In the genomic region with DNA sequence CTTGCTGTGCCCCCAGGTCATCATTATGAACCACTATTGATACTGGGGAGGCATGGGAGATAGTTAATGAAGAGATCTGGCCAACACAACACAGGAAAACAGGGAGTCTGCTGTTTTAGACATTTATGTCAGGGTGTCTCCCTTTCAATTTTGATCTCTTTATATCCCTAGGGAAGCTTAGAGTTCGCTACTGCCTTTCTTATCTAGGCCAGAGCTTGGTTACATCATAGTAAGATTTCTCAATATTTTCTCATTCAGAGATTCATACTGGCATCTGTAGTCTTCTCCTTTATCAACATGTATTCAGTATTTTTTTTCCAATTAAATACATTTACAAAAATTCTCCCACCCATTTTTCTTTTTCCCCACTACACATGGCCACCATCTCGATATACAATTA, we compare ENCODE assay signal across 23 cellular contexts.
"Had no signal": no experiment of that assay in that cellular context is flagged by ENCODE, and none has a peak within 500 bp of the region (broad histone marks: within the 10 kb centered on the region; RNA-seq: fewer than 3 reads in every experiment).

No MANE protein-coding gene starts in this region.

- H3K27me3 Mint-ChIP-seq: activated CD8-positive, alpha-beta T cell treated with anti-CD3 and anti-CD28 coated beads for 36 hours had no signal

- FAIRE-seq: bronchial epithelial cell, keratinocyte had no signal

- H3K27ac ChIP-seq: colonic mucosa, right atrium auricular region, spleen, tibial nerve had no signal

- H3K27ac Mint-ChIP-seq: activated CD4-positive, alpha-beta T cell treated with anti-CD3 and anti-CD28 coated beads, Interleukin-2, amount 10 ng/mL, durations not matched to agents 7 days and 5 days; activated CD8-positive, alpha-beta T cell treated with anti-CD3 and anti-CD28 coated beads for 36 hours; activated T-helper 17 cell treated with anti-CD3 and anti-CD28 coated beads, Interleukin-2, amount 50 U/mL, for 72 hours; natural killer cell treated with Interleukin-12 subunit alpha and Interleukin-12 subunit beta and Interleukin-15 and Interleukin-18, amount 100 ng/mL, for 72 hours; WTC11 had no signal

- ATAC-seq: activated CD8-positive, alpha-beta T cell treated with anti-CD3 and anti-CD28 coated beads for 36 hours; activated T-cell treated with anti-CD3 and anti-CD28 coated beads, Interleukin-2, amount 50 U/mL, for 4 hours; activated T-helper 17 cell treated with anti-CD3 and anti-CD28 coated beads, Interleukin-2, amount 50 U/mL, for 72 hours; mucosa of descending colon; natural killer cell treated with Interleukin-12 subunit alpha and Interleukin-12 subunit beta and Interleukin-15 and Interleukin-18, amount 100 ng/mL, for 72 hours; WTC11 had no signal

- H3K36me3 Mint-ChIP-seq: natural killer cell treated with Interleukin-12 subunit alpha and Interleukin-12 subunit beta and Interleukin-15 and Interleukin-18, amount 100 ng/mL, for 72 hours had no signal

- H3K4me3 Mint-ChIP-seq: activated CD4-positive, alpha-beta T cell treated with anti-CD3 and anti-CD28 coated beads, Interleukin-2, amount 10 ng/mL, durations not matched to agents 7 days and 5 days; activated CD8-positive, alpha-beta T cell treated with anti-CD3 and anti-CD28 coated beads for 36 hours; activated T-cell treated with anti-CD3 and anti-CD28 coated beads, Interleukin-2, amount 50 U/mL, for 4 hours; activated T-helper 17 cell treated with anti-CD3 and anti-CD28 coated beads, Interleukin-2, amount 50 U/mL, for 72 hours; natural killer cell treated with Interleukin-12 subunit alpha and Interleukin-12 subunit beta and Interleukin-15 and Interleukin-18, amount 100 ng/mL, for 72 hours; WTC11 had no signal

- H3K4me3 ChIP-seq: colonic mucosa, lung, mucosa of descending colon, right atrium auricular region, spleen, tibial nerve had no signal

- H3K27me3 ChIP-seq: colonic mucosa, right atrium auricular region, spleen, tibial nerve had no signal

- H3K4me1 ChIP-seq: right atrium auricular region, spleen, tibial nerve had no signal

- H3K9me3 ChIP-seq: colonic mucosa, mucosa of descending colon, right atrium auricular region, tibial nerve had no signal

- H3K9me3 Mint-ChIP-seq: activated CD4-positive, alpha-beta T cell treated with anti-CD3 and anti-CD28 coated beads, Interleukin-2, amount 10 ng/mL, durations not matched to agents 7 days and 5 days; activated CD8-positive, alpha-beta T cell treated with anti-CD3 and anti-CD28 coated beads for 36 hours; activated T-cell treated with anti-CD3 and anti-CD28 coated beads, Interleukin-2, amount 50 U/mL, for 4 hours; activated T-helper 17 cell treated with anti-CD3 and anti-CD28 coated beads, Interleukin-2, amount 50 U/mL, for 72 hours; natural killer cell treated with Interleukin-12 subunit alpha and Interleukin-12 subunit beta and Interleukin-15 and Interleukin-18, amount 100 ng/mL, for 72 hours had no signal

- DNase-seq: activated CD4-positive, alpha-beta T cell treated with anti-CD3 and anti-CD28 coated beads for 1 hour; activated CD4-positive, alpha-beta T cell treated with anti-CD3 and anti-CD28 coated beads, Interleukin-2, amount 10 ng/mL, durations not matched to agents 7 days and 5 days; activated CD8-positive, alpha-beta T cell treated with anti-CD3 and anti-CD28 coated beads for 36 hours; activated gamma-delta T cell treated with Interleukin-2 at 50 U/mL for 16 hours; activated naive CD4-positive, alpha-beta T cell treated with anti-CD3 and anti-CD28 coated beads, Interleukin-2, amount 50 U/mL, for 16 hours; activated T-cell treated with anti-CD3 and anti-CD28 coated beads, Interleukin-2, amount 50 U/mL, for 4 hours; cerebellar nuclear complex; colonic mucosa; effector CD8-positive, alpha-beta T cell; left cardiac atrium; mesendoderm; mucosa of descending colon; spleen; stimulated activated naive CD4-positive, alpha-beta T cell treated with Interleukin-2 at 50 U/mL for 16 hours; T-helper 2 cell had no signal

- H3K4me1 Mint-ChIP-seq: activated CD4-positive, alpha-beta T cell treated with anti-CD3 and anti-CD28 coated beads, Interleukin-2, amount 10 ng/mL, durations not matched to agents 7 days and 5 days; activated T-helper 17 cell treated with anti-CD3 and anti-CD28 coated beads, Interleukin-2, amount 50 U/mL, for 72 hours; WTC11 had no signal

- H3K36me3 ChIP-seq: colonic mucosa, right atrium auricular region, spleen, tibial nerve had no signal
